Comparison of ENCODE assay signal across 23 cellular contexts in genomic region chr2:61758159-61758558, GRCh38.
"Had no signal": no experiment of that assay in that cellular context is flagged by ENCODE, and none has a peak within 500 bp of the region (broad histone marks: within the 10 kb centered on the region; RNA-seq: fewer than 3 reads in every experiment).

No MANE protein-coding gene starts in this region.

- H3K27me3 ChIP-seq: esophagus squamous epithelium, gastroesophageal sphincter, heart left ventricle, hepatocyte, pancreas, right lobe of liver, transverse colon, vagina had no signal

- H3K27ac ChIP-seq: esophagus squamous epithelium, gastroesophageal sphincter, heart left ventricle, neutrophil, pancreas, right lobe of liver, thoracic aorta, transverse colon, vagina had no signal

- FAIRE-seq: endometrium, kidney, pancreas had no signal

- H3K4me2 ChIP-seq: hepatocyte had no signal

- H3K36me3 ChIP-seq: esophagus squamous epithelium, gastroesophageal sphincter, heart left ventricle, neutrophil, pancreas, right lobe of liver, thoracic aorta, transverse colon, vagina had no signal

- DNase-seq: cortex of kidney; effector memory CD8-positive, alpha-beta T cell; erythroblast; esophagus squamous epithelium; heart left ventricle; kidney; mucosa of descending colon; naive B cell; pancreas; right lobe of liver; stimulated activated CD4-positive, alpha-beta T cell treated with anti-CD3 and anti-CD28 coated beads, Interleukin-2, amount 100 ng/mL, for 24 hours; stimulated activated CD4-positive, alpha-beta T cell treated with anti-CD3 and anti-CD28 coated beads, Interleukin-4, amount 100 ng/mL, for 24 hours; stimulated activated naive CD4-positive, alpha-beta T cell treated with Interleukin-2 at 50 U/mL for 16 hours; transverse colon had no signal

- H3K9me3 ChIP-seq: neutrophil, pancreas, right lobe of liver, thoracic aorta, transverse colon, vagina had no signal

- ATAC-seq: effector memory CD8-positive, alpha-beta T cell; gastroesophageal sphincter; heart left ventricle; left lobe of liver; mucosa of descending colon; pancreas; right lobe of liver; stimulated activated effector memory CD8-positive, alpha-beta T cell treated with anti-CD3 and anti-CD28 coated beads, Interleukin-12 subunit alpha, Interleukin-12 subunit beta, amount 100 ng/mL, for 72 hours had no signal

- H2AFZ ChIP-seq: hepatocyte had no signal

- H3K4me3 ChIP-seq: esophagus squamous epithelium, gastroesophageal sphincter, heart left ventricle, hepatocyte, lung, mucosa of descending colon, pancreas, right lobe of liver, thoracic aorta, transverse colon, vagina had no signal

- H3K4me1 ChIP-seq: right lobe of liver had no signal
